In the genomic region with DNA sequence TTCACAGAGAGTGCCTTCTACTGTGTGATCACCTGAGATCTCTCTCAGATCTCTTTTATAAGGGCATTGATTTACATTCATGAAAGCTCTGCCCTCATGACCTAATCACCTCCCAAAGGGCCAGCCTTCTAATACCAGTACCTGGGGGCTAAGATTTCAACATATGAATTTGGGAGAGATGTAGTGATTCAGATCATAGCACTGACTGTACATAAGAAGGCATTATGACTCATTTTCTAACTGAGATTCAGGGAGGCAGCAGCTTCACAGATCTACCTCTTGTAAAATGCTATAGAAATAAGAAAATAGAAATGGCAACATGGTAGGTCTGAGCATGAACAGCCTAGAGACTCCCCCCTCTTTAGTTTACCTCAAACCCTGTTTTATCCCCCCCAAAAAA, we compare ENCODE assay signal across 1 cellular context.
TF ChIP-seq lines count a peak whose summit lies in the region.

No MANE protein-coding gene starts in this region.

TF ChIP-seq in HepG2, 621 proteins besides CTCF, POLR2A, EP300 and RAD21 (continued from another document):
- TF ChIP-seq ZNF646 (CRISPR knock-in tag; IDR thresholded peaks at IDR 0.05) (no peak), THAP9 (CRISPR knock-in tag; IDR thresholded peaks at IDR 0.05; ENCODE audit: borderline replicate concordance) (no peak), ZNF746 (CRISPR knock-in tag; IDR thresholded peaks at IDR 0.05) (no peak), ARID4A (CRISPR knock-in tag; IDR thresholded peaks at IDR 0.05; ENCODE audit: borderline replicate concordance) (no peak)
TF ChIP-seq in HepG2: peak in this region for 0.
